In the genomic region with DNA sequence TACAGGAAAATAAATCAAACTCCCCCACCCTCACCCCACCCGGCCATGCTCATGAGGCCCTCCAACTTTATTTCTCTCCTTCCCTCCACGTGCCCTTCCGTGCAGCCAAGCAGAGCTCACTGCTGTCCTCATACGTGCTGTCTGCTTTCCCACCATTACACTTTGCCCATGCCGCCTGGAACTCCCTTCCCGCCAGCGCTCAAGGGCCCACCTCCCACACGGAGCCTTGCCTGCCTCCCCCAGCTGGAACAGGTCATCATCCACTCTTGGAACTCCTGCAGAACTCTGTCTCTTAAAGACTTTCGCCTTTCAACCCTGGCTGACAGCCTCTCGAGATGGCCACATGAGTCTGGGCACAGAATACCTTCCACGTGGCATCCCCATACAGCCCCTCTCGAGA, we compare ENCODE assay signal across 18 cellular contexts. TPM values are rescaled to one million over a fixed set of nuclear protein-coding genes. Genes with fewer than 3 reads are reported as not detected.
DNase-seq lines count a peak whose midpoint lies in the region; ATAC-seq and TF ChIP-seq lines count a peak whose summit lies in the region.
"Had no signal": no experiment of that assay in that cellular context is flagged by ENCODE, and none has a peak within 500 bp of the region (broad histone marks: within the 10 kb centered on the region; RNA-seq: fewer than 3 reads in every experiment).

No MANE protein-coding gene starts in this region.

- no peak for TF ChIP-seq CTCF in Loucy (conservative IDR thresholded peaks at IDR 0.05; ENCODE audit: low read length)
- TF ChIP-seq CTCF in spleen (IDR thresholded peaks at IDR 0.05 in 8 of 11, conservative IDR thresholded peaks at IDR 0.05 in 3 of 11), result no peak

- WGBS in neuronal stem cell (ENCODE audit: extremely low coverage in 2 of 2, insufficient read length in 2 of 2, insufficient replicate concordance in 1 of 2), 2 donors, result no CpG with 5 or more reads among the region's 12 CpGs
- 80 to 87% (median 86%) methylated on average over 12 of the region's 12 CpGs for WGBS in spleen, 5 donors

- H3K9me2 ChIP-seq in Loucy (replicated peaks; ENCODE audit: low read depth, low read length), result no peaks in the 10 kb centered on the region

- H3K27me3 ChIP-seq in Loucy (ENCODE audit: insufficient read depth, low read length, poor library complexity, severe bottlenecking), result no peaks in the 10 kb centered on the region
- H3K27me3 ChIP-seq in neuronal stem cell (ENCODE audit: control insufficient read depth in 3 of 3, insufficient read depth in 3 of 3, low read depth in 1 of 3, low read length in 3 of 3), result peaks cover 0 to 33% (median 0%) of the 10 kb centered on the region in 3 experiments
- H3K27me3 ChIP-seq in spleen (replicated peaks in 1 of 7), result peaks cover 0 to 4% (median 0%) of the 10 kb centered on the region in 7 donors
- H3K27me3 ChIP-seq in HAP-1 (ENCODE audit: low read depth), result no peaks in the 10 kb centered on the region
- H3K27me3 ChIP-seq in effector memory CD4-positive, alpha-beta T cell (replicated peaks; ENCODE audit: control insufficient read depth, insufficient read depth, low read length, poor library complexity, severe bottlenecking), result no peaks in the 10 kb centered on the region

- H3K14ac ChIP-seq in neuronal stem cell (ENCODE audit: low read length), result no peak overlapping the region

- H3K18ac ChIP-seq in neuronal stem cell (ENCODE audit: low read length), result peak overlapping the region; percentile 41

- no peaks in the 10 kb centered on the region for H3K79me2 ChIP-seq in Loucy (ENCODE audit: insufficient read depth, low read length)

- peak overlapping the region; percentile 59 for H3K4me2 ChIP-seq in Loucy (ENCODE audit: low read depth, low read length, poor library complexity, severe bottlenecking)
- H3K4me2 ChIP-seq in neuronal stem cell (ENCODE audit: insufficient read depth, low read length, poor library complexity, severe bottlenecking), result no peak overlapping the region

- in situ Hi-C loops in HAP-1 (cut with MboI; ENCODE audit: low sequenced_read_pairs), result loop anchor here (25.0 kb wide), 1 partner anchor 209 kb away; no protein-coding TSS in a partner anchor

- H2BK12ac ChIP-seq in neuronal stem cell (ENCODE audit: low read length), result peak overlapping the region; percentile 76

- no peak overlapping the region for H3K4me3 ChIP-seq in Loucy (ENCODE audit: low read length, poor library complexity, severe bottlenecking)
- no peak overlapping the region for H3K4me3 ChIP-seq in neuronal stem cell (ENCODE audit: low read length in 2 of 2)
- no peak overlapping the region for H3K4me3 ChIP-seq in spleen
- H3K4me3 ChIP-seq in HAP-1, result no peak overlapping the region
- no peak overlapping the region for H3K4me3 ChIP-seq in effector memory CD4-positive, alpha-beta T cell (ENCODE audit: insufficient read depth, low read depth, low read length, poor library complexity, severe bottlenecking)

- no peak overlapping the region for H2BK120ac ChIP-seq in neuronal stem cell (ENCODE audit: low read depth, low read length)

- no peak overlapping the region for H4K91ac ChIP-seq in neuronal stem cell (ENCODE audit: low read depth, low read length, poor library complexity)

- no peak for ATAC-seq in esophagus mucosa
- ATAC-seq: HCT116 had no signal

- H3K27ac ChIP-seq in neuronal stem cell (replicated peaks; ENCODE audit: low read length), result no peak overlapping the region
- no peak overlapping the region for H3K27ac ChIP-seq in spleen
- no peak overlapping the region for H3K27ac ChIP-seq in effector memory CD4-positive, alpha-beta T cell (ENCODE audit: insufficient read depth, low read length, poor library complexity, severe bottlenecking)
- H3K27ac ChIP-seq: C4-2B had no signal

- H3K36me3 ChIP-seq in Loucy (ENCODE audit: insufficient read depth, low read length) (no peaks in the 10 kb centered on the region), neuronal stem cell (replicated peaks in 1 of 2; ENCODE audit: control insufficient read depth in 2 of 2, insufficient read depth in 2 of 2, low read length in 2 of 2) (no peaks in the 10 kb centered on the region), spleen (no peaks in the 10 kb centered on the region), HAP-1 (replicated peaks) (no peaks in the 10 kb centered on the region)
- no peaks in the 10 kb centered on the region for H3K36me3 ChIP-seq in effector memory CD4-positive, alpha-beta T cell (ENCODE audit: control insufficient read depth, insufficient read depth, low read length)

- no peak overlapping the region for H2AK5ac ChIP-seq in neuronal stem cell (ENCODE audit: low read depth, low read length)

- H3K23ac ChIP-seq in neuronal stem cell (ENCODE audit: low read depth, low read length, poor library complexity), result no peak overlapping the region

- H3K9ac ChIP-seq in Loucy (ENCODE audit: low read depth, low read length, poor library complexity, severe bottlenecking), result peak overlapping the region; percentile 63
- no peak overlapping the region for H3K9ac ChIP-seq in neuronal stem cell (ENCODE audit: low read depth, low read length, poor library complexity)

- H3K4ac ChIP-seq in neuronal stem cell (ENCODE audit: low read length), result no peak overlapping the region

- H2BK15ac ChIP-seq in neuronal stem cell (ENCODE audit: low read length), result no peak overlapping the region

- H2AFZ ChIP-seq in Loucy (ENCODE audit: low read length), result no peak overlapping the region
- H2AFZ ChIP-seq in neuronal stem cell (ENCODE audit: low read length), result no peak overlapping the region

- H4K20me1 ChIP-seq in Loucy (ENCODE audit: insufficient read depth, low read length, poor library complexity, severe bottlenecking), result no peaks in the 10 kb centered on the region

- no peak for TF ChIP-seq POLR2A in spleen (IDR thresholded peaks at IDR 0.05)

- H3K4me1 ChIP-seq in Loucy (ENCODE audit: insufficient read depth, low read length, poor library complexity, severe bottlenecking) (peaks cover 69% of the 10 kb centered on the region), neuronal stem cell (ENCODE audit: control insufficient read depth in 2 of 2, insufficient read depth in 1 of 2, low read depth in 1 of 2, low read length in 2 of 2) (no peaks in the 10 kb centered on the region), spleen (peaks cover 0 to 13% (median 2%) of the 10 kb centered on the region in 6 donors), HAP-1 (no peaks in the 10 kb centered on the region)
- no peaks in the 10 kb centered on the region for H3K4me1 ChIP-seq in effector memory CD4-positive, alpha-beta T cell (ENCODE audit: control insufficient read depth, insufficient read depth, low read length, poor library complexity, severe bottlenecking)

- peaks cover 5% of the 10 kb centered on the region; the same call in 1 of the 2 replicates for H3F3A ChIP-seq in Loucy (ENCODE audit: low read depth)

- no peak overlapping the region for H4K8ac ChIP-seq in neuronal stem cell (ENCODE audit: low read depth, low read length)

- intact Hi-C loops in spleen (cut with DNase I; ENCODE audit: low total_unique reads), result no loop called here

- H3K79me1 ChIP-seq in neuronal stem cell (ENCODE audit: low read depth, low read length), result no peaks in the 10 kb centered on the region

- no peaks in the 10 kb centered on the region for H3K9me3 ChIP-seq in Loucy (ENCODE audit: insufficient read depth, low read depth, low read length)
- H3K9me3 ChIP-seq in neuronal stem cell (replicated peaks in 1 of 2; ENCODE audit: control insufficient read depth in 2 of 2, insufficient read depth in 1 of 2, low read depth in 1 of 2, low read length in 2 of 2), result no peaks in the 10 kb centered on the region
- peaks cover 0 to 6% (median 0%) of the 10 kb centered on the region in 8 donors for H3K9me3 ChIP-seq in spleen
- no peaks in the 10 kb centered on the region for H3K9me3 ChIP-seq in HAP-1
- H3K9me3 ChIP-seq in effector memory CD4-positive, alpha-beta T cell (ENCODE audit: control insufficient read depth, low read length), result no peaks in the 10 kb centered on the region

- peak; percentile 85 for DNase-seq in left kidney (ENCODE audit: low read depth, low spot score)
- DNase-seq in neuronal stem cell (ENCODE audit: low spot score), result no peak
- DNase-seq in spleen, result peak; percentile 54
- DNase-seq in HAP-1 (ENCODE audit: low spot score in 2 of 2), result no peak
- DNase-seq in effector memory CD4-positive, alpha-beta T cell, result no peak
- DNase-seq in DMS53 (lab: John Stamatoyannopoulos, UW), result no peak
- DNase-seq: CD4-positive, CD25-positive, alpha-beta regulatory T cell; CD8-positive, alpha-beta memory T cell; DMS 273 treated with DMSO at 0.1 percent for 48 hours; DMS79 treated with DMSO at 0.1 percent for 48 hours; GF-D8; GOT3; H7; HFFc6 had no signal

- no peak overlapping the region for H2BK5ac ChIP-seq in neuronal stem cell (ENCODE audit: low read length)

RNA-seq across cellular contexts. Expression of gene GLIS1, which starts 42.4 kb away (rescaled TPM):
- 0.08 TPM for polyA plus RNA-seq in neuronal stem cell (2013, experiment 1 of 2)
- polyA plus RNA-seq in neuronal stem cell (2013, experiment 2 of 2), result 0.10 TPM
- total RNA-seq in spleen (under 1 TPM in 3 of 7 donors, not detected in 4; 0.13 to 0.39 (median 0.28) TPM), esophagus mucosa (0.20 TPM)
- under 1 TPM in 2 of 3 donors, not detected in 1; 0.04 to 0.26 TPM for polyA plus RNA-seq in spleen
- total RNA-seq: CD4-positive, CD25-positive, alpha-beta regulatory T cell; CD8-positive, alpha-beta memory T cell had no signal
- polyA plus RNA-seq: CD4-positive, CD25-positive, alpha-beta regulatory T cell had no signal

Comparison
In these comparisons a context has a peak if more than half of its experiments do, and no peak if none do; other contexts are left out.
1. DNase-seq: peak in left kidney (single experiment) and spleen (single experiment); none in neuronal stem cell (single experiment), HAP-1 (0 of 2), effector memory CD4-positive, alpha-beta T cell (0 of 3) and DMS53 (single experiment).